23 cellular contexts compared by ENCODE assay signal in genomic region chr6:33679761-33680160, GRCh38.
"Had no signal": no experiment of that assay in that cellular context is flagged by ENCODE, and none has a peak within 500 bp of the region (broad histone marks: within the 10 kb centered on the region; RNA-seq: fewer than 3 reads in every experiment).

No MANE protein-coding gene starts in this region.

- H3K4me1 ChIP-seq: SJCRH30 had no signal

- DNase-seq: Karpas-422, KBM-7, MG63, NCI-H1092, NCI-H1436, NCI-H187, NCI-H2029, NCI-H2081 treated with DMSO at 0.1 percent for 48 hours, NCI-H2171, NCI-H226, NCI-H446, NCI-H510A, NCI-H524 treated with DMSO at 0.1 percent for 48 hours, NCI-H69, NCI-H774, PC-3, SHP77 treated with DMSO at 0.1 percent for 48 hours, SJCRH30 had no signal

- H3K9me3 ChIP-seq: MG63, SJCRH30 had no signal

- H3K4me3 Mint-ChIP-seq: IgD-negative memory B cell had no signal

- H3K4me3 ChIP-seq: MG63, SJCRH30 had no signal

- H3K27ac Mint-ChIP-seq: IgD-negative memory B cell had no signal

- H3K36me3 ChIP-seq: SJCRH30 had no signal

- ATAC-seq: Panc1, PC-3, Right ventricle myocardium inferior, SK-N-SH treated with all-trans-retinoic acid at 6 μM for 48 hours had no signal

- H3K4me1 Mint-ChIP-seq: IgD-negative memory B cell had no signal

- H3K9me3 Mint-ChIP-seq: IgD-negative memory B cell had no signal

- H3K27me3 ChIP-seq: MG63, SJCRH30 had no signal

- H3K27me3 Mint-ChIP-seq: IgD-negative memory B cell had no signal

- H3K27ac ChIP-seq: HL-60, SJCRH30 had no signal
